Comparison of ENCODE assay signal across 10 cellular contexts in genomic region chr10:49139000-49139865, GRCh38. TPM values are rescaled to one million over a fixed set of nuclear protein-coding genes. Genes with fewer than 3 reads are reported as not detected.
DNase-seq lines count a peak whose midpoint lies in the region; ATAC-seq and TF ChIP-seq lines count a peak whose summit lies in the region.
"Had no signal": no experiment of that assay in that cellular context is flagged by ENCODE, and none has a peak within 500 bp of the region (broad histone marks: within the 10 kb centered on the region; RNA-seq: fewer than 3 reads in every experiment).

No MANE protein-coding gene starts in this region.

- H3K4me3 Mint-ChIP-seq in type B pancreatic cell, result no peak overlapping the region
- H3K4me3 Mint-ChIP-seq: dendritic cell treated with granulocyte-macrophage colony-stimulating factor and Interleukin-4, amounts not matched to agents 40 ng/mL and 50 ng/mL, for 4 days had no signal

- H3K4me1 ChIP-seq in breast epithelium (no peaks in the 10 kb centered on the region), mucosa of descending colon (ENCODE audit: low read depth) (no peaks in the 10 kb centered on the region)

- H3K27me3 Mint-ChIP-seq in type B pancreatic cell, result peaks cover 22% of the 10 kb centered on the region

- H3K36me3 ChIP-seq in breast epithelium (no peaks in the 10 kb centered on the region), mucosa of descending colon (ENCODE audit: low read depth) (no peaks in the 10 kb centered on the region)

- H3K27me3 ChIP-seq in breast epithelium, result no peaks in the 10 kb centered on the region

- H3K4me3 ChIP-seq in AG09309 (ENCODE audit: control insufficient read depth, low read depth, low read length), result no peak overlapping the region; the same call in 1 of the 2 replicates
- no peak overlapping the region for H3K4me3 ChIP-seq in breast epithelium
- no peak overlapping the region for H3K4me3 ChIP-seq in mucosa of descending colon
- H3K4me3 ChIP-seq: PC-9 had no signal

- DNase-seq in AG09309 (ENCODE audit: low read depth) (peak; percentile 62), Kasumi-1 (lab: John Stamatoyannopoulos, UW) (peak; percentile 80 to 81), breast epithelium (ENCODE audit: low spot score in 2 of 2) (no peak), mucosa of descending colon (no peak), T-helper 9 cell (no peak), pons (ENCODE audit: low spot score) (no peak), type B pancreatic cell (ENCODE audit: extremely low spot score, unreplicated experiment) (no peak)

- no peaks in the 10 kb centered on the region for H3K9me3 ChIP-seq in breast epithelium
- no peaks in the 10 kb centered on the region for H3K9me3 ChIP-seq in mucosa of descending colon

- TF ChIP-seq CTCF in AG09309 (IDR thresholded peaks at IDR 0.05; ENCODE audit: control insufficient read depth, insufficient read depth, low read depth, low read length, missing control alignments), result no peak
- no peak for TF ChIP-seq CTCF in breast epithelium (IDR thresholded peaks at IDR 0.05)
- no peak for TF ChIP-seq CTCF in mucosa of descending colon (IDR thresholded peaks at IDR 0.05)
- TF ChIP-seq CTCF in type B pancreatic cell (conservative IDR thresholded peaks at IDR 0.05), result no peak

- peaks cover 4% of the 10 kb centered on the region for H3K9me3 Mint-ChIP-seq in type B pancreatic cell
- H3K9me3 Mint-ChIP-seq: dendritic cell treated with granulocyte-macrophage colony-stimulating factor and Interleukin-4, amounts not matched to agents 40 ng/mL and 50 ng/mL, for 4 days had no signal

- intact Hi-C loops in breast epithelium (cut with DNase I; ENCODE audit: low total_unique reads) (loop anchor here (5.0 kb wide), 1 partner anchor 392 kb away; no protein-coding TSS in a partner anchor), mucosa of descending colon (cut with DNase I, micrococcal nuclease) (no loop called here)

- no peaks in the 10 kb centered on the region for H3K4me1 Mint-ChIP-seq in type B pancreatic cell (ENCODE audit: unreplicated experiment)

- no peak overlapping the region for H3K27ac Mint-ChIP-seq in type B pancreatic cell
- H3K27ac Mint-ChIP-seq: dendritic cell treated with granulocyte-macrophage colony-stimulating factor and Interleukin-4, amounts not matched to agents 40 ng/mL and 50 ng/mL, for 4 days had no signal

- H3K27ac ChIP-seq in breast epithelium, result peak overlapping the region; percentile 68 to 84
- H3K27ac ChIP-seq: PC-9 had no signal

- no peak for TF ChIP-seq POLR2A in breast epithelium (IDR thresholded peaks at IDR 0.05)

- ATAC-seq in mucosa of descending colon (peak; percentile 38), HG03280 (IDR thresholded peaks at IDR 0.05; ENCODE audit: unreplicated experiment) (no peak)

- H3K36me3 Mint-ChIP-seq in type B pancreatic cell, result no peaks in the 10 kb centered on the region

RNA-seq across cellular contexts. Expression of gene FAM170B, which starts 5.4 kb away (rescaled TPM):
- total RNA-seq in breast epithelium (not detected), mucosa of descending colon (not detected), type B pancreatic cell (ENCODE audit: low replicate concordance) (not detected in 2 replicates)
- total RNA-seq: PC-9 had no signal

RNA-seq across cellular contexts. Expression of gene VSTM4, which starts 23.9 kb away (rescaled TPM):
- total RNA-seq in breast epithelium (10 to 100 TPM in 1 of 3 donors, 1 to 10 TPM in 2; 8.5 to 17.3 (median 9.5) TPM), mucosa of descending colon (10 to 100 TPM in 1 of 3 donors, 1 to 10 TPM in 2; 1.5 to 13.8 (median 2.2) TPM), type B pancreatic cell (ENCODE audit: low replicate concordance) (0.12 and 2.6 TPM in 2 replicates)
- total RNA-seq: PC-9 had no signal

RNA-seq across cellular contexts. Expression of gene TMEM273, which starts 49.0 kb away (rescaled TPM):
- total RNA-seq in breast epithelium, result 10 to 100 TPM in 2 of 3 donors, 1 to 10 TPM in 1; 9.1 to 29.8 (median 18.4) TPM
- total RNA-seq in mucosa of descending colon, result 10 to 100 TPM in 1 of 3 donors, 1 to 10 TPM in 2; 4.8 to 12.7 (median 7.0) TPM
- total RNA-seq in type B pancreatic cell (ENCODE audit: low replicate concordance), result not detected in 2 replicates

Comparison
In these comparisons a context has a peak if more than half of its experiments do, and no peak if none do; other contexts are left out.
1. DNase-seq: peak in AG09309 (single experiment) and Kasumi-1 (2 of 2); none in breast epithelium (0 of 2), mucosa of descending colon (0 of 3), T-helper 9 cell (single experiment), pons (single experiment) and type B pancreatic cell (single experiment).